26 cellular contexts compared by ENCODE assay signal in genomic region chr12:3103806-3104205, GRCh38. TPM values are rescaled to one million over a fixed set of nuclear protein-coding genes. Genes with fewer than 3 reads are reported as not detected.
DNase-seq lines count a peak whose midpoint lies in the region; ATAC-seq and TF ChIP-seq lines count a peak whose summit lies in the region.
"Had no signal": no experiment of that assay in that cellular context is flagged by ENCODE, and none has a peak within 500 bp of the region (broad histone marks: within the 10 kb centered on the region; RNA-seq: fewer than 3 reads in every experiment).

No MANE protein-coding gene starts in this region.

- H3K9me3 ChIP-seq in A673 (ENCODE audit: low read depth, low read length, poor library complexity, severe bottlenecking), result no peaks in the 10 kb centered on the region
- H3K9me3 ChIP-seq: A549, adrenal gland, BE2C, breast epithelium had no signal

- H3K36me3 Mint-ChIP-seq in nephron progenitor cell (ENCODE audit: low read depth), result peaks cover 18% of the 10 kb centered on the region

- peaks cover 85% of the 10 kb centered on the region for H3K4me1 Mint-ChIP-seq in nephron progenitor cell
- H3K4me1 Mint-ChIP-seq: naive B cell had no signal

- CTCF ChIA-PET in A673 (lab: Charles Lee), result interaction anchor here (0.5 kb wide), 1 partner anchor 679 kb away, joined by 11 read pairs; no protein-coding TSS in a partner anchor

- H3K27ac Mint-ChIP-seq in nephron progenitor cell, result peak overlapping the region; percentile 97
- H3K27ac Mint-ChIP-seq: effector memory CD8-positive, alpha-beta T cell; naive B cell; stimulated activated naive CD8-positive, alpha-beta T cell treated with anti-CD3 and anti-CD28 coated beads, Interleukin-15, Interleukin-2, amounts not matched to agents 100 ng/mL and 50 ng/mL, for 24 hours had no signal

- POLR2A ChIA-PET in A673 (lab: Charles Lee; ENCODE audit: low non-redundant PET), result interaction anchor here (0.7 kb wide), 1 partner anchor 122 kb away, joined by 3 read pairs; no protein-coding TSS in a partner anchor

- peak; percentile 46 for ATAC-seq in esophagus mucosa
- no peak for ATAC-seq in HG03196 (IDR thresholded peaks at IDR 0.05; ENCODE audit: unreplicated experiment)
- ATAC-seq in GM19395 (IDR thresholded peaks at IDR 0.05; ENCODE audit: unreplicated experiment), result no peak
- no peak for ATAC-seq in HG03571 (IDR thresholded peaks at IDR 0.05; ENCODE audit: unreplicated experiment)
- ATAC-seq: A549; effector memory CD8-positive, alpha-beta T cell; Panc1 had no signal

- no peaks in the 10 kb centered on the region for H3K27me3 Mint-ChIP-seq in nephron progenitor cell (ENCODE audit: low read depth, poor library complexity)

- H3K36me3 ChIP-seq in A673 (ENCODE audit: insufficient read depth, low read length, poor library complexity, severe bottlenecking), result no peaks in the 10 kb centered on the region
- H3K36me3 ChIP-seq: adrenal gland, BE2C, breast epithelium had no signal

- no peak overlapping the region for H3K4me3 Mint-ChIP-seq in nephron progenitor cell
- H3K4me3 Mint-ChIP-seq: effector memory CD8-positive, alpha-beta T cell; stimulated activated naive CD8-positive, alpha-beta T cell treated with anti-CD3 and anti-CD28 coated beads, Interleukin-15, Interleukin-2, amounts not matched to agents 100 ng/mL and 50 ng/mL, for 24 hours had no signal

- H3K27ac ChIP-seq in A673 (ENCODE audit: low read depth, low read length, poor library complexity, severe bottlenecking), result peak overlapping the region; percentile 31
- H3K27ac ChIP-seq: A549, HL-60 had no signal

- peaks cover 13% of the 10 kb centered on the region for H3K9me3 Mint-ChIP-seq in nephron progenitor cell

- intact Hi-C loops in A673 (cut with micrococcal nuclease; ENCODE audit: unreplicated experiment), result no loop called here

- H3K4me1 ChIP-seq in A673 (ENCODE audit: insufficient read depth, low read length, poor library complexity, severe bottlenecking), result peaks cover 44% of the 10 kb centered on the region

- H3K4me3 ChIP-seq in A673 (ENCODE audit: low read depth, low read length, poor library complexity, severe bottlenecking), result no peak overlapping the region
- H3K4me3 ChIP-seq: A549, adrenal gland, breast epithelium had no signal

- TF ChIP-seq CTCF in A673 (conservative IDR thresholded peaks at IDR 0.05; ENCODE audit: low read depth, low read length), result no peak
- TF ChIP-seq CTCF in nephron progenitor cell (IDR thresholded peaks at IDR 0.05), result no peak

- no peaks in the 10 kb centered on the region for H3K27me3 ChIP-seq in A673 (replicated peaks; ENCODE audit: insufficient read depth, low read depth, low read length, poor library complexity)
- H3K27me3 ChIP-seq: adrenal gland, BE2C, breast epithelium had no signal

- no TSS peak for BruUV-seq in A673 (replicated peaks; lab: Mats Ljungman, UMichigan)

- DNase-seq in A673 (ENCODE audit: low spot score), result no peak
- DNase-seq in NCI-H82 (lab: John Stamatoyannopoulos, UW), result peak; percentile 93
- DNase-seq in nephron progenitor cell, result no peak
- no peak for DNase-seq in Ammon's horn (ENCODE audit: low spot score)
- DNase-seq: activated CD4-positive, alpha-beta T cell treated with anti-CD3 and anti-CD28 coated beads, Interleukin-2, amount 50 U/mL, for 1 hour; activated naive CD4-positive, alpha-beta T cell treated with Interleukin-2 at 50 U/mL for 16 hours; adrenal gland; BE2C; COR-L47; DMS79; effector memory CD8-positive, alpha-beta T cell; erythroblast; GF-D8; Karpas-422; naive B cell; SHP77; T-helper 9 cell had no signal

RNA-seq across cellular contexts. Expression of gene TSPAN9, which starts 26.6 kb away (rescaled TPM):
- total RNA-seq in A673 (2021) (35.5 and 41.9 TPM in 2 replicates), esophagus mucosa (15.9 TPM)
